Comparison of ENCODE assay signal across 9 cellular contexts in genomic region chr11:72078477-72078876, GRCh38. TPM values are rescaled to one million over a fixed set of nuclear protein-coding genes. Genes with fewer than 3 reads are reported as not detected.
DNase-seq lines count a peak whose midpoint lies in the region; ATAC-seq and TF ChIP-seq lines count a peak whose summit lies in the region.
"Had no signal": no experiment of that assay in that cellular context is flagged by ENCODE, and none has a peak within 500 bp of the region (broad histone marks: within the 10 kb centered on the region; RNA-seq: fewer than 3 reads in every experiment).

No MANE protein-coding gene starts in this region.

- H3K79me2 ChIP-seq in trophoblast cell (ENCODE audit: control insufficient read depth, insufficient read depth, low read length, poor library complexity) = peaks cover 16% of the 10 kb centered on the region

- no CpG with 5 or more reads among the region's 6 CpGs for WGBS in trophoblast cell (ENCODE audit: extremely low coverage, insufficient coverage, insufficient read length)

- no peak overlapping the region for H2BK12ac ChIP-seq in trophoblast cell (ENCODE audit: low read length)

- DNase-seq in EH (ENCODE audit: low read depth) (peak; percentile 45), Panc1 (ENCODE audit: low read depth, low spot score) (no peak), epithelial cell of esophagus (ENCODE audit: low read depth) (peak; percentile 46), trophoblast cell (peak; percentile 36 to 95), NCI-H2081 treated with DMSO at 0.1 percent for 48 hours (lab: John Stamatoyannopoulos, UW) (no peak), MV-4-11 (lab: John Stamatoyannopoulos, UW) (no peak)
- DNase-seq: heart left ventricle had no signal

- TF ChIP-seq CTCF in Panc1 (IDR thresholded peaks at IDR 0.05) (no peak), epithelial cell of esophagus (IDR thresholded peaks at IDR 0.05; ENCODE audit: insufficient read depth, low read depth, low read length, missing control alignments) (no peak)

- TSS peak; percentile 73 for BruUV-seq in Panc1 (replicated peaks; lab: Mats Ljungman, UMichigan)

- no peak overlapping the region for H2AFZ ChIP-seq in trophoblast cell (ENCODE audit: insufficient read depth, low read length, poor library complexity)

- no peak overlapping the region for H3K14ac ChIP-seq in trophoblast cell (ENCODE audit: low read length)

- no peak overlapping the region for H3K18ac ChIP-seq in trophoblast cell (ENCODE audit: low read length)

- H3K9me3 ChIP-seq in Panc1 (ENCODE audit: control insufficient read depth, insufficient read depth, low read depth, low read length) (no peaks in the 10 kb centered on the region), trophoblast cell (ENCODE audit: insufficient read depth, low read depth, low read length) (no peaks in the 10 kb centered on the region)
- H3K9me3 ChIP-seq: heart left ventricle had no signal

- no peak overlapping the region for H2BK120ac ChIP-seq in trophoblast cell (ENCODE audit: insufficient read depth, low read length, poor library complexity)

- H2BK5ac ChIP-seq in trophoblast cell (ENCODE audit: low read depth, low read length, poor library complexity) = no peak overlapping the region

- in situ Hi-C loops in Panc1 (cut with HindIII; ENCODE audit: low pct_unique_long_range_greater_than_20kb, low sequenced_read_pairs) = no loop called here

- intact Hi-C loops in Panc1 (cut with micrococcal nuclease; ENCODE audit: unreplicated experiment) = no loop called here

- H3K27ac ChIP-seq in Panc1 (ENCODE audit: low read length) (peak overlapping the region; percentile 76), trophoblast cell (ENCODE audit: low read depth, low read length) (peak overlapping the region; percentile 27)

- peaks cover 22% of the 10 kb centered on the region for H3K4me1 ChIP-seq in Panc1 (ENCODE audit: control insufficient read depth, insufficient read depth, low read length)
- peaks cover 12 to 13% of the 10 kb centered on the region in 2 experiments for H3K4me1 ChIP-seq in trophoblast cell (ENCODE audit: control insufficient read depth in 1 of 2, insufficient read depth in 2 of 2, low read length in 2 of 2)

- POLR2A ChIA-PET in Panc1 (lab: Charles Lee) = interaction anchor here (0.8 kb wide), 1 partner anchor 10 kb away, joined by 4 read pairs; no protein-coding TSS in a partner anchor

- no peaks in the 10 kb centered on the region for H3K27me3 ChIP-seq in Panc1 (ENCODE audit: control insufficient read depth, insufficient read depth, low read length)
- no peaks in the 10 kb centered on the region for H3K27me3 ChIP-seq in trophoblast cell (ENCODE audit: insufficient read depth, low read length)
- H3K27me3 ChIP-seq: heart left ventricle had no signal

- H4K8ac ChIP-seq in trophoblast cell (ENCODE audit: low read depth, low read length) = no peak overlapping the region

- no peak overlapping the region for H2AK5ac ChIP-seq in trophoblast cell (ENCODE audit: low read length)

- peak overlapping the region; percentile 26 for H3K4ac ChIP-seq in trophoblast cell (ENCODE audit: low read depth, low read length)

- H4K91ac ChIP-seq in trophoblast cell (ENCODE audit: low read depth, low read length) = no peak overlapping the region

- H3K4me2 ChIP-seq in trophoblast cell (ENCODE audit: low read length) = no peak overlapping the region

- H4K12ac ChIP-seq in trophoblast cell (ENCODE audit: low read depth, low read length) = no peak overlapping the region

- H3K4me3 ChIP-seq in Panc1 (ENCODE audit: low read depth in 2 of 2, low read length in 2 of 2) = peak overlapping the region; percentile 58 to 95
- peak overlapping the region; percentile 82 for H3K4me3 ChIP-seq in epithelial cell of esophagus (ENCODE audit: low read length)
- H3K4me3 ChIP-seq in trophoblast cell (ENCODE audit: low read depth, low read length) = no peak overlapping the region

- no peaks in the 10 kb centered on the region for H3K36me3 ChIP-seq in Panc1 (ENCODE audit: control insufficient read depth, insufficient read depth, low read length)
- peaks cover 0 to 2% of the 10 kb centered on the region in 2 experiments for H3K36me3 ChIP-seq in trophoblast cell (ENCODE audit: control insufficient read depth in 1 of 2, insufficient read depth in 2 of 2, low read length in 2 of 2)

- ATAC-seq in Panc1 = no peak
- no peak for ATAC-seq in activated CD4-positive, CD25-positive, alpha-beta regulatory T cell treated with anti-CD3 and anti-CD28 coated beads, Interleukin-2, amount 50 U/mL, for 24 hours
- ATAC-seq in HG02885 (IDR thresholded peaks at IDR 0.05; ENCODE audit: poor library complexity, unreplicated experiment) = no peak
- ATAC-seq: heart left ventricle had no signal

- H3K23ac ChIP-seq in trophoblast cell (ENCODE audit: low read length) = no peak overlapping the region

- H3K9ac ChIP-seq in trophoblast cell (ENCODE audit: low read length) = no peak overlapping the region

- H3K79me1 ChIP-seq in trophoblast cell (ENCODE audit: low read length) = peaks cover 12% of the 10 kb centered on the region

- CTCF ChIA-PET in Panc1 (lab: Charles Lee) = interaction anchor here (0.6 kb wide), 1 partner anchor 53 kb away, joined by 4 read pairs; no protein-coding TSS in a partner anchor

RNA-seq across cellular contexts. Expression of gene NUMA1, which starts 1.9 kb away (rescaled TPM):
- total RNA-seq in Panc1 (2021; ENCODE audit: unreplicated experiment) = 145 TPM
- 138 TPM for polyA plus RNA-seq in Panc1 (2012; ENCODE audit: insufficient read length)
- 86.2 and 86.4 TPM in 2 replicates for polyA plus RNA-seq in trophoblast cell (2013)

RNA-seq across cellular contexts. Expression of gene LRRC51, which starts 2.2 kb away (rescaled TPM):
- total RNA-seq in Panc1 (2021; ENCODE audit: unreplicated experiment) = 13.4 TPM
- 14.2 TPM for polyA plus RNA-seq in Panc1 (2012; ENCODE audit: insufficient read length)
- 3.8 and 4.1 TPM in 2 replicates for polyA plus RNA-seq in trophoblast cell (2013)

RNA-seq across cellular contexts. Expression of gene LAMTOR1, which starts 24.6 kb away (rescaled TPM):
- total RNA-seq in Panc1 (2021; ENCODE audit: unreplicated experiment) = 126 TPM
- polyA plus RNA-seq in Panc1 (2012; ENCODE audit: insufficient read length) = 271 TPM
- polyA plus RNA-seq in trophoblast cell (2013) = 74.4 and 74.6 TPM in 2 replicates

RNA-seq across cellular contexts. Expression of gene TOMT, which starts 27.2 kb away (rescaled TPM):
- total RNA-seq in Panc1 (2021; ENCODE audit: unreplicated experiment) = not detected
- not detected for polyA plus RNA-seq in Panc1 (2012; ENCODE audit: insufficient read length)
- not detected in 2 replicates for polyA plus RNA-seq in trophoblast cell (2013)
- polyA plus RNA-seq: heart left ventricle had no signal

RNA-seq across cellular contexts. Expression of gene ANAPC15, which starts 34.0 kb away (rescaled TPM):
- total RNA-seq in Panc1 (2021; ENCODE audit: unreplicated experiment) = 78.2 TPM
- 86.4 TPM for polyA plus RNA-seq in Panc1 (2012; ENCODE audit: insufficient read length)
- 47.7 TPM in 2 replicates for polyA plus RNA-seq in trophoblast cell (2013)

Comparison
In these comparisons a context has a peak if more than half of its experiments do, and no peak if none do; other contexts are left out.
1. DNase-seq: peak in EH (single experiment), epithelial cell of esophagus (single experiment) and trophoblast cell (2 of 2); none in Panc1 (single experiment), NCI-H2081 treated with DMSO at 0.1 percent for 48 hours (single experiment) and MV-4-11 (single experiment).